In the genomic region with DNA sequence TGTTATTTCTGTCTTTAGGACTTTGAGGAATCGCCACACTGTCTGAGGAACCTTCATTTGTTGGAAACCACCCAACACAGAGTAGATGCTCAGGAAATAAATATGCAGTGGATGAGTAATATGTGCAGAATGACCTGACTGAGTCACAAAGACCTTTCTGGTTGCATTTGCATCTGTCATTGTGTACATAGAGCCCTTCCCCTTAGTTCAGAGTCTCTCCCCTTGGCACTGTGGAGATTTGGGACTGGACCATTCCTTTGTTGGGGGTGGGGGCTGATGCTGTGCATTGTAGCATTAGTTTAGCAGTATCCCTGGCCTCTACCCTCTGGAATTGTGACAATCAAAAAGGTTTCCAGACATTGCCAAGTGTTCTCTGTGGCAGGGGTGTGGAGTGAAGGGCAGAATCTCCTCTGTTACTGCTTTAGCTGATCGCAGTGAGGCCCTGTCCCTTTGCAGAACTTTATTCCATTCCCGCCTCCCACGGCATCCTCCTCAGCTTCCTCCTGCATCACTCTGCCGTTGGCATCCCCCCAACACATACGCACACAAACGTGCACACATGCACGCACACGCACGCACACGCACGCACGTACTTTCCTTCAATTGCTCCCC, we compare ENCODE assay signal across 1 cellular context.
TF ChIP-seq lines count a peak whose summit lies in the region.

No MANE protein-coding gene starts in this region.

TF ChIP-seq in K562, 482 proteins besides CTCF, POLR2A, EP300 and RAD21 (continued from another document):
- TF ChIP-seq, protein P1, sequence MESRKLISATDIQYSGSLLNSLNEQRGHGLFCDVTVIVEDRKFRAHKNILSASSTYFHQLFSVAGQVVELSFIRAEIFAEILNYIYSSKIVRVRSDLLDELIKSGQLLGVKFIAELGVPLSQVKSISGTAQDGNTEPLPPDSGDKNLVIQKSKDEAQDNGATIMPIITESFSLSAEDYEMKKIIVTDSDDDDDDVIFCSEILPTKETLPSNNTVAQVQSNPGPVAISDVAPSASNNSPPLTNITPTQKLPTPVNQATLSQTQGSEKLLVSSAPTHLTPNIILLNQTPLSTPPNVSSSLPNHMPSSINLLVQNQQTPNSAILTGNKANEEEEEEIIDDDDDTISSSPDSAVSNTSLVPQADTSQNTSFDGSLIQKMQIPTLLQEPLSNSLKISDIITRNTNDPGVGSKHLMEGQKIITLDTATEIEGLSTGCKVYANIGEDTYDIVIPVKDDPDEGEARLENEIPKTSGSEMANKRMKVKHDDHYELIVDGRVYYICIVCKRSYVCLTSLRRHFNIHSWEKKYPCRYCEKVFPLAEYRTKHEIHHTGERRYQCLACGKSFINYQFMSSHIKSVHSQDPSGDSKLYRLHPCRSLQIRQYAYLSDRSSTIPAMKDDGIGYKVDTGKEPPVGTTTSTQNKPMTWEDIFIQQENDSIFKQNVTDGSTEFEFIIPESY (CRISPR knock-in tag; IDR thresholded peaks at IDR 0.05): no peak
- TF ChIP-seq KLF6 (CRISPR knock-in tag; IDR thresholded peaks at IDR 0.05; ENCODE audit: borderline replicate concordance) (no peak), BCOR (IDR thresholded peaks at IDR 0.05) (no peak), SIRT6 (IDR thresholded peaks at IDR 0.05; ENCODE audit: low read depth, low read length) (no peak)
- TF ChIP-seq, protein P2, sequence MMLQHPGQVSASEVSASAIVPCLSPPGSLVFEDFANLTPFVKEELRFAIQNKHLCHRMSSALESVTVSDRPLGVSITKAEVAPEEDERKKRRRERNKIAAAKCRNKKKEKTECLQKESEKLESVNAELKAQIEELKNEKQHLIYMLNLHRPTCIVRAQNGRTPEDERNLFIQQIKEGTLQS (IDR thresholded peaks at IDR 0.05): 0 out of 2 replicates have a peak, but pooled peaks have one; percentile 8
- TF ChIP-seq, protein P2 (CRISPR knock-in tag; conservative IDR thresholded peaks at IDR 0.05): no peak
